1 cellular context compared by ENCODE assay signal in the genomic region with DNA sequence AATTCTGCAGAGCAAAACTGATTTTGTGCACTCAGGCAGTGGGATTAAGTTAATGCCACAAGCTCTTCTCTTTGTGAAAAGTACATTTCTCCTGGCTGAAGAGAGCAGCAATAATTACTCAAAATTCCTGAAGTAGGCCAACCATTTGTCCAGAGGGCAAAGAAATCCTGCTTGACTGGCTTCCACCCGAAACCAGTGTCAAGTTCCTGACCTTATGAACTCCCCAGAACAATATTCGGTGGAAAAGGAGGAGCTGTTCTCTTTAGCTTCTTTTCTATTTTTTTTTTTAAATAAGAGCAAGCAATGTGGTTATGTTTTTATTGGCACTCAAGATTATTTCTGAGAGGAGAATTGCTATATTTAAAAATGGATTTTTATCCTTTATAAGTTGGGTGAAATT.
TF ChIP-seq lines count a peak whose summit lies in the region.

No MANE protein-coding gene starts in this region.

TF ChIP-seq in IMR-90, 13 proteins besides CTCF, POLR2A, EP300 and RAD21:
- TF ChIP-seq, protein P1, sequence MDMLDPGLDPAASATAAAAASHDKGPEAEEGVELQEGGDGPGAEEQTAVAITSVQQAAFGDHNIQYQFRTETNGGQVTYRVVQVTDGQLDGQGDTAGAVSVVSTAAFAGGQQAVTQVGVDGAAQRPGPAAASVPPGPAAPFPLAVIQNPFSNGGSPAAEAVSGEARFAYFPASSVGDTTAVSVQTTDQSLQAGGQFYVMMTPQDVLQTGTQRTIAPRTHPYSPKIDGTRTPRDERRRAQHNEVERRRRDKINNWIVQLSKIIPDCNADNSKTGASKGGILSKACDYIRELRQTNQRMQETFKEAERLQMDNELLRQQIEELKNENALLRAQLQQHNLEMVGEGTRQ (IDR thresholded peaks at IDR 0.05; ENCODE audit: low read depth, low read length), result no peak
- no peak for TF ChIP-seq FOS (IDR thresholded peaks at IDR 0.05; ENCODE audit: low read depth, low read length)
- TF ChIP-seq RFX5 (IDR thresholded peaks at IDR 0.05; ENCODE audit: low read depth, low read length), result no peak
- TF ChIP-seq CHD1 (IDR thresholded peaks at IDR 0.05; ENCODE audit: low read depth, low read length), result no peak
- no peak for TF ChIP-seq SMC3 (IDR thresholded peaks at IDR 0.05; ENCODE audit: low read depth, low read length)
- no peak for TF ChIP-seq BHLHE40 (IDR thresholded peaks at IDR 0.05; ENCODE audit: low read depth, low read length)
- no peak for TF ChIP-seq MXI1 (IDR thresholded peaks at IDR 0.05; ENCODE audit: borderline replicate concordance, low read depth, low read length)
- no peak for TF ChIP-seq MAFK (IDR thresholded peaks at IDR 0.05; ENCODE audit: low read depth, low read length)
- no peak for TF ChIP-seq MAZ (IDR thresholded peaks at IDR 0.05; ENCODE audit: borderline replicate concordance, low read depth, low read length)
- TF ChIP-seq CEBPB (IDR thresholded peaks at IDR 0.05; ENCODE audit: low read depth, low read length), result no peak
- TF ChIP-seq RCOR1 (IDR thresholded peaks at IDR 0.05; ENCODE audit: insufficient replicate concordance, low read length), result no peak
- no peak for TF ChIP-seq NFE2L2 (IDR thresholded peaks at IDR 0.05; ENCODE audit: low read depth, low read length)
- TF ChIP-seq, protein P2, sequence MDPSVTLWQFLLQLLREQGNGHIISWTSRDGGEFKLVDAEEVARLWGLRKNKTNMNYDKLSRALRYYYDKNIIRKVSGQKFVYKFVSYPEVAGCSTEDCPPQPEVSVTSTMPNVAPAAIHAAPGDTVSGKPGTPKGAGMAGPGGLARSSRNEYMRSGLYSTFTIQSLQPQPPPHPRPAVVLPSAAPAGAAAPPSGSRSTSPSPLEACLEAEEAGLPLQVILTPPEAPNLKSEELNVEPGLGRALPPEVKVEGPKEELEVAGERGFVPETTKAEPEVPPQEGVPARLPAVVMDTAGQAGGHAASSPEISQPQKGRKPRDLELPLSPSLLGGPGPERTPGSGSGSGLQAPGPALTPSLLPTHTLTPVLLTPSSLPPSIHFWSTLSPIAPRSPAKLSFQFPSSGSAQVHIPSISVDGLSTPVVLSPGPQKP (IDR thresholded peaks at IDR 0.05; ENCODE audit: borderline replicate concordance, low read depth, low read length), result no peak
